In genomic region chrX:31223817-31224216, GRCh38 we compare ENCODE assay signal across 10 cellular contexts.
DNase-seq lines count a peak whose midpoint lies in the region; ATAC-seq, FAIRE-seq and TF ChIP-seq lines count a peak whose summit lies in the region.
"Had no signal": no experiment of that assay in that cellular context is flagged by ENCODE, and none has a peak within 500 bp of the region (broad histone marks: within the 10 kb centered on the region; RNA-seq: fewer than 3 reads in every experiment).

No MANE protein-coding gene starts in this region.

- no peaks in the 10 kb centered on the region for H3K27me3 ChIP-seq in pancreas
- H3K27me3 ChIP-seq: cardiac muscle cell had no signal

- H3K36me3 Mint-ChIP-seq in activated CD4-positive, alpha-beta T cell treated with anti-CD3 and anti-CD28 coated beads, Interleukin-2, amount 10 ng/mL, durations not matched to agents 24 days and 14 days (ENCODE audit: low read depth): no peaks in the 10 kb centered on the region

- H3K9me3 Mint-ChIP-seq in activated CD4-positive, alpha-beta T cell treated with anti-CD3 and anti-CD28 coated beads, Interleukin-2, amount 10 ng/mL, durations not matched to agents 24 days and 14 days: no peaks in the 10 kb centered on the region
- H3K9me3 Mint-ChIP-seq: T-helper 1 cell treated with Interleukin-12 subunit alpha and Interleukin-12 subunit beta and Interleukin-4 antibody, amounts not matched to agents 30 μg/mL and 1 μg/mL, for 36 hours had no signal

- TF ChIP-seq CTCF in pancreas (IDR thresholded peaks at IDR 0.05): no peak

- no peak for FAIRE-seq in pancreas (lab: Jason Lieb, UNC)

- H3K27ac Mint-ChIP-seq in activated CD4-positive, alpha-beta T cell treated with anti-CD3 and anti-CD28 coated beads, Interleukin-2, amount 10 ng/mL, durations not matched to agents 24 days and 14 days: no peak overlapping the region
- H3K27ac Mint-ChIP-seq: T-helper 1 cell treated with Interleukin-12 subunit alpha and Interleukin-12 subunit beta and Interleukin-4 antibody, amounts not matched to agents 30 μg/mL and 1 μg/mL, for 36 hours had no signal

- no peak overlapping the region for H3K4me3 ChIP-seq in pancreas
- H3K4me3 ChIP-seq: cardiac muscle cell had no signal

- no peaks in the 10 kb centered on the region for H3K4me1 Mint-ChIP-seq in activated CD4-positive, alpha-beta T cell treated with anti-CD3 and anti-CD28 coated beads, Interleukin-2, amount 10 ng/mL, durations not matched to agents 24 days and 14 days

- peaks cover 0 to 9% (median 6%) of the 10 kb centered on the region in 3 donors for H3K4me1 ChIP-seq in pancreas

- no peaks in the 10 kb centered on the region for H3K36me3 ChIP-seq in pancreas
- H3K36me3 ChIP-seq: cardiac muscle cell had no signal

- in situ Hi-C loops in SK-MEL-5 (cut with HindIII; ENCODE audit: low pct_unique_long_range_greater_than_20kb, low sequenced_read_pairs): no loop called here

- peaks cover 2% of the 10 kb centered on the region for H3K27me3 Mint-ChIP-seq in activated CD4-positive, alpha-beta T cell treated with anti-CD3 and anti-CD28 coated beads, Interleukin-2, amount 10 ng/mL, durations not matched to agents 24 days and 14 days

- no peak overlapping the region for H3K4me3 Mint-ChIP-seq in activated CD4-positive, alpha-beta T cell treated with anti-CD3 and anti-CD28 coated beads, Interleukin-2, amount 10 ng/mL, durations not matched to agents 24 days and 14 days
- H3K4me3 Mint-ChIP-seq: T-helper 1 cell treated with Interleukin-12 subunit alpha and Interleukin-12 subunit beta and Interleukin-4 antibody, amounts not matched to agents 30 μg/mL and 1 μg/mL, for 36 hours had no signal

- 24 to 62% methylated on average over 3 of the region's 3 CpGs for WGBS in pancreas, 2 donors

- peak overlapping the region in 2 of 4 donors; percentile 32 to 41 for H3K27ac ChIP-seq in pancreas
- H3K27ac ChIP-seq: cardiac muscle cell had no signal

- peak; percentile 78 for ATAC-seq in GM19328 (IDR thresholded peaks at IDR 0.05; ENCODE audit: unreplicated experiment)
- peak; percentile 93 for ATAC-seq in HG03066 (IDR thresholded peaks at IDR 0.05; ENCODE audit: low read depth, unreplicated experiment)
- ATAC-seq in pancreas: peak; percentile 68 to 71 (median 70)

- H3K9me3 ChIP-seq in pancreas: no peaks in the 10 kb centered on the region

- DNase-seq in SK-MEL-5 (ENCODE audit: low read depth, low spot score) (peak; percentile 49), pancreas (peak in 1 of 6 donors; percentile 18), islet precursor cell (no peak), NCI-H1092 (lab: John Stamatoyannopoulos, UW) (no peak), DMS79 treated with DMSO at 0.1 percent for 48 hours (lab: John Stamatoyannopoulos, UW) (no peak)
- DNase-seq in activated CD4-positive, alpha-beta T cell treated with anti-CD3 and anti-CD28 coated beads, Interleukin-2, amount 10 ng/mL, durations not matched to agents 24 days and 14 days: no peak

- intact Hi-C loops in pancreas (cut with DNase I): no loop called here
- intact Hi-C loops in activated CD4-positive, alpha-beta T cell treated with anti-CD3 and anti-CD28 coated beads, Interleukin-2, amount 10 ng/mL, durations not matched to agents 24 days and 14 days (cut with micrococcal nuclease): no loop called here
